Comparison of ENCODE assay signal across 10 cellular contexts in genomic region chr12:11863988-11864387, GRCh38.
DNase-seq lines count a peak whose midpoint lies in the region; ATAC-seq and TF ChIP-seq lines count a peak whose summit lies in the region.
"Had no signal": no experiment of that assay in that cellular context is flagged by ENCODE, and none has a peak within 500 bp of the region (broad histone marks: within the 10 kb centered on the region; RNA-seq: fewer than 3 reads in every experiment).

No MANE protein-coding gene starts in this region.

- TF ChIP-seq RAD21 in SK-N-SH (IDR thresholded peaks at IDR 0.05; ENCODE audit: low read length), result no peak

- H3K27ac ChIP-seq in SK-N-SH (ENCODE audit: low read depth in 2 of 2, low read length in 1 of 2) (peak overlapping the region; percentile 73 to 82; a peak in 3 of 4 replicates), testis (peak overlapping the region; percentile 72 to 81)

- H3K4me3 Mint-ChIP-seq in endothelial cell (ENCODE audit: unreplicated experiment) (no peak overlapping the region), immature natural killer cell (no peak overlapping the region)

- intact Hi-C loops in mucosa of descending colon (cut with DNase I, micrococcal nuclease), result no loop called here
- intact Hi-C loops in testis (cut with DNase I; ENCODE audit: low total_unique reads), result no loop called here

- H3K9ac ChIP-seq in SK-N-SH, result no peak overlapping the region

- H2AFZ ChIP-seq in SK-N-SH (ENCODE audit: low read depth), result no peak overlapping the region

- H3K4me1 Mint-ChIP-seq in endothelial cell (ENCODE audit: unreplicated experiment), result peaks cover 51% of the 10 kb centered on the region
- H3K4me1 Mint-ChIP-seq in immature natural killer cell, result peaks cover 6 to 16% of the 10 kb centered on the region in 2 donors

- H3K4me3 ChIP-seq in SK-N-SH (ENCODE audit: low read depth in 2 of 2, low read length in 1 of 2) (no peak overlapping the region), mucosa of descending colon (no peak overlapping the region), testis (no peak overlapping the region)

- peaks cover 11% of the 10 kb centered on the region; the same call in 1 of the 2 replicates for H3K79me2 ChIP-seq in SK-N-SH (ENCODE audit: insufficient read depth)

- peaks cover 1% of the 10 kb centered on the region for H3K27me3 Mint-ChIP-seq in endothelial cell (ENCODE audit: unreplicated experiment)
- no peaks in the 10 kb centered on the region for H3K27me3 Mint-ChIP-seq in immature natural killer cell (ENCODE audit: low read depth in 3 of 3)

- H3K27ac Mint-ChIP-seq in endothelial cell (ENCODE audit: unreplicated experiment) (peak overlapping the region; percentile 97), immature natural killer cell (peak overlapping the region in 1 of 6 donors; percentile 74)

- no peaks in the 10 kb centered on the region for H3K9me3 Mint-ChIP-seq in endothelial cell (ENCODE audit: unreplicated experiment)
- H3K9me3 Mint-ChIP-seq in immature natural killer cell, result peaks cover 2 to 18% (median 10%) of the 10 kb centered on the region in 6 donors

- H3K9me2 ChIP-seq in SK-N-SH, result no peaks in the 10 kb centered on the region

- TF ChIP-seq CTCF in SK-N-SH (IDR thresholded peaks at IDR 0.05), result no peak
- TF ChIP-seq CTCF in endothelial cell (IDR thresholded peaks at IDR 0.05; ENCODE audit: unreplicated experiment), result no peak
- TF ChIP-seq CTCF in mucosa of descending colon (IDR thresholded peaks at IDR 0.05), result no peak
- TF ChIP-seq CTCF in testis (IDR thresholded peaks at IDR 0.05), result no peak

- POLR2A ChIA-PET in SK-N-SH (lab: Yijun Ruan, JAX), result no interaction called here

- DNase-seq in SK-N-SH, result peak; percentile 49
- DNase-seq in endothelial cell (ENCODE audit: low spot score), result no peak
- no peak for DNase-seq in mucosa of descending colon
- no peak for DNase-seq in testis
- DNase-seq in immature natural killer cell, result no peak
- no peak for DNase-seq in NCI-H226
- DNase-seq in NCI-H2171 (lab: John Stamatoyannopoulos, UW), result no peak
- DNase-seq: erythroblast, T-helper 2 cell had no signal

- WGBS in SK-N-SH (ENCODE audit: low lambda C conversion rate), result 64% methylated on average over 3 of the region's 3 CpGs
- WGBS in testis, 2 donors, result 37 to 41% methylated on average over 3 of the region's 3 CpGs

- H3K36me3 ChIP-seq in SK-N-SH (replicated peaks in 1 of 2; ENCODE audit: control insufficient read depth in 1 of 2, insufficient read depth in 2 of 2, low read length in 1 of 2) (peaks cover 10 to 35% of the 10 kb centered on the region in 2 experiments), mucosa of descending colon (ENCODE audit: low read depth) (no peaks in the 10 kb centered on the region), testis (ENCODE audit: low read depth, missing control alignments) (no peaks in the 10 kb centered on the region)

- H3K9me3 ChIP-seq in SK-N-SH (peaks cover 7% of the 10 kb centered on the region), mucosa of descending colon (peaks cover 10% of the 10 kb centered on the region), testis (no peaks in the 10 kb centered on the region)

- peak overlapping the region; percentile 6; the same call in 1 of the 2 replicates for H3K4me2 ChIP-seq in SK-N-SH

- H3K4me1 ChIP-seq in SK-N-SH (ENCODE audit: control insufficient read depth in 1 of 2, insufficient read depth in 2 of 2, low read depth in 1 of 2, low read length in 1 of 2) (peaks cover 11 to 22% of the 10 kb centered on the region in 2 experiments; a peak in 1 of 4 replicates), mucosa of descending colon (ENCODE audit: low read depth) (peaks cover 9% of the 10 kb centered on the region), testis (peaks cover 37% of the 10 kb centered on the region)

- no peak for TF ChIP-seq POLR2A in testis (IDR thresholded peaks at IDR 0.05)

- ATAC-seq in SK-N-SH treated with all-trans-retinoic acid at 6 μM for 48 hours, result no peak; the same call in 2 of the 3 replicates
- ATAC-seq in mucosa of descending colon, result peak; percentile 62

- H3K36me3 Mint-ChIP-seq in endothelial cell (ENCODE audit: low read depth, unreplicated experiment) (peaks cover 69% of the 10 kb centered on the region), immature natural killer cell (peaks cover 31 to 43% (median 41%) of the 10 kb centered on the region in 3 donors)

- CTCF ChIA-PET in SK-N-SH (lab: Yijun Ruan, JAX), result interaction anchor here (0.7 kb wide), 1 partner anchor 28 kb away, joined by 3 read pairs; no protein-coding TSS in a partner anchor

- H3K27me3 ChIP-seq in SK-N-SH (ENCODE audit: insufficient read depth) (no peaks in the 10 kb centered on the region), testis (no peaks in the 10 kb centered on the region)

- no peak for TF ChIP-seq EP300 in SK-N-SH (IDR thresholded peaks at IDR 0.05; ENCODE audit: borderline replicate concordance in 1 of 2, low read depth in 1 of 2, low read length in 1 of 2)

- H3F3A ChIP-seq in SK-N-SH (replicated peaks; ENCODE audit: insufficient read depth), result no peaks in the 10 kb centered on the region

- no peaks in the 10 kb centered on the region for H4K20me1 ChIP-seq in SK-N-SH (ENCODE audit: insufficient read depth)

TF ChIP-seq in SK-N-SH, 30 proteins besides CTCF, POLR2A, EP300 and RAD21:
- TF ChIP-seq FOSL2 (IDR thresholded peaks at IDR 0.05; ENCODE audit: borderline replicate concordance, low read depth) (no peak), NFIC (IDR thresholded peaks at IDR 0.05; ENCODE audit: borderline replicate concordance) (no peak), EZH2phosphoT487 (IDR thresholded peaks at IDR 0.05; ENCODE audit: borderline replicate concordance, low read depth) (no peak), SMC3 (IDR thresholded peaks at IDR 0.05; ENCODE audit: low read depth, low read length) (no peak), GATA2 (CRISPR knock-in tag; IDR thresholded peaks at IDR 0.05) (no peak), YY1 (IDR thresholded peaks at IDR 0.05; ENCODE audit: low read depth) (no peak), FOXJ3 (CRISPR knock-in tag; IDR thresholded peaks at IDR 0.05) (no peak)

TF ChIP-seq in SK-N-SH treated with all-trans-retinoic acid at 6 μM for 48 hours, 23 proteins besides CTCF, POLR2A, EP300 and RAD21:
- TF ChIP-seq TOX (CRISPR knock-in tag; IDR thresholded peaks at IDR 0.05; ENCODE audit: borderline replicate concordance) (no peak), POU6F1 (CRISPR knock-in tag; IDR thresholded peaks at IDR 0.05; ENCODE audit: borderline replicate concordance, low read depth) (no peak), CSDC2 (CRISPR knock-in tag; IDR thresholded peaks at IDR 0.05) (no peak)
